Comparison of ENCODE assay signal across 12 cellular contexts in the genomic region with DNA sequence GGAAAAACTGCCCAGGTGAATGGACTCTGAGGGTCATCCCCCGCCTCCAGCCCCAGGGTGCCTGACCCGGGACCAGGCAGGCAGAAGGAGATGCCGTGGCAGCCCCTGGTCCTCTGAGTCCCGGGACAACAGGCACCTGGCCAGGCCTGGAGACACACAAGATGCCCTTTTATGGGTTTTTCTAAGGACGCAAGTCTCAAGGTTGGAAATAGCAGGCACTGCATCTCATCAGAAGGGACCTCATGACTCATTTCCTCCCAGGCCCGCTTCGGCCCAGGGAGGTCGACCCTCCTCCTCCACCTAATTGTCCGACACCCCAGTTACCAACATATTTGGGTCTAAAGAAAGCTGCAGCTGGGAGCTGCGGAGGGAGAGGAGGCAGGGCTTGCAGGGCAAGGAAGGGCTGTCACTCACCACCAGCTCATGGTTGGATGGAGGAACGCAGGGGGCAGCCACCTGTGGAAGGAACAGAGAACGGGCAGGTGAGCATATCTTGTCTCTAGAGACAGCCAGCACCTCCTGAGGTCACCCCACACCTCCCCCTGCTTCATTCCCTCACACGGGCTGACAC.
DNase-seq lines count a peak whose midpoint lies in the region; ATAC-seq, FAIRE-seq and TF ChIP-seq lines count a peak whose summit lies in the region.
"Had no signal": no experiment of that assay in that cellular context is flagged by ENCODE, and none has a peak within 500 bp of the region (broad histone marks: within the 10 kb centered on the region; RNA-seq: fewer than 3 reads in every experiment).

No MANE protein-coding gene starts in this region.

- intact Hi-C loops in ascending aorta (cut with DNase I) (loop anchor here (1.0 to 2.0 kb wide), 2 partner anchors 15 to 18 kb away; no protein-coding TSS in a partner anchor), gastrocnemius medialis (cut with DNase I; ENCODE audit: low total_unique reads) (no loop called here)

- DNase-seq in EH (ENCODE audit: low read depth) (peak; percentile 98), ascending aorta (ENCODE audit: low spot score in 2 of 2) (peak in 1 of 2 donors; percentile 95), right atrium auricular region (ENCODE audit: low spot score) (no peak), gastrocnemius medialis (no peak), NCI-H1092 (lab: John Stamatoyannopoulos, UW) (no peak), cortex of kidney (lab: John Stamatoyannopoulos, UW) (no peak), GM19239 (ENCODE audit: insufficient read length, low spot score) (no peak)
- DNase-seq: CD8-positive, alpha-beta T cell; KG1; stimulated activated CD4-positive, alpha-beta T cell treated with anti-CD3 and anti-CD28 coated beads, Interleukin-15, amount 100 ng/mL, for 24 hours had no signal

- TF ChIP-seq CTCF in ascending aorta (IDR thresholded peaks at IDR 0.05) = no peak
- no peak for TF ChIP-seq CTCF in right atrium auricular region (IDR thresholded peaks at IDR 0.05)
- TF ChIP-seq CTCF in gastrocnemius medialis (IDR thresholded peaks at IDR 0.05 in 4 of 5, conservative IDR thresholded peaks at IDR 0.05 in 1 of 5) = no peak

- H3K36me3 ChIP-seq in ascending aorta = peaks cover 33 to 48% of the 10 kb centered on the region in 2 donors
- H3K36me3 ChIP-seq in right atrium auricular region = peaks cover 45% of the 10 kb centered on the region
- H3K36me3 ChIP-seq in gastrocnemius medialis = no peaks in the 10 kb centered on the region

- H3K4me1 ChIP-seq in ascending aorta (peaks cover 41 to 95% of the 10 kb centered on the region in 2 donors), right atrium auricular region (peaks cover 0 to 99% of the 10 kb centered on the region in 2 donors), gastrocnemius medialis (peaks cover 85 to 99% of the 10 kb centered on the region in 2 donors)

- FAIRE-seq in GM19239 (lab: Jason Lieb, UNC) = no peak

- no peak for TF ChIP-seq POLR2A in gastrocnemius medialis (IDR thresholded peaks at IDR 0.05)

- H3K9me3 ChIP-seq in ascending aorta (no peaks in the 10 kb centered on the region), right atrium auricular region (no peaks in the 10 kb centered on the region), gastrocnemius medialis (no peaks in the 10 kb centered on the region)

- no peak for ATAC-seq in gastrocnemius medialis
- no peak for ATAC-seq in GM19023 (IDR thresholded peaks at IDR 0.05; ENCODE audit: unreplicated experiment)
- ATAC-seq: CD8-positive, alpha-beta T cell had no signal

- H3K27me3 ChIP-seq in ascending aorta (no peaks in the 10 kb centered on the region), right atrium auricular region (no peaks in the 10 kb centered on the region), gastrocnemius medialis (no peaks in the 10 kb centered on the region)

- H3K4me3 ChIP-seq in ascending aorta = peak overlapping the region; percentile 24 to 50
- H3K4me3 ChIP-seq in right atrium auricular region = peak overlapping the region in 1 of 2 donors; percentile 10
- no peak overlapping the region for H3K4me3 ChIP-seq in gastrocnemius medialis

- H3K27ac ChIP-seq in ascending aorta = peak overlapping the region; percentile 98 to 100
- H3K27ac ChIP-seq in right atrium auricular region = peak overlapping the region; percentile 96 to 99
- H3K27ac ChIP-seq in gastrocnemius medialis = peak overlapping the region; percentile 87 to 94 (median 92)
- H3K27ac ChIP-seq: VCaP had no signal

- in situ Hi-C loops in gastrocnemius medialis (cut with MboI; ENCODE audit: low sequenced_read_pairs in 4 of 4) = no loop called here

Comparison
In these comparisons a context has a peak if more than half of its experiments do, and no peak if none do; other contexts are left out.
1. H3K4me3 ChIP-seq: peak in ascending aorta (2 of 2); none in gastrocnemius medialis (0 of 4).
2. Peak in every context shown above with its lines, with median percentiles within 50 percentile points of each other: H3K27ac ChIP-seq.